ENCODE assay signal across 9 cellular contexts in genomic region chr20:18788021-18788420, GRCh38. TPM values are rescaled to one million over a fixed set of nuclear protein-coding genes. Genes with fewer than 3 reads are reported as not detected.
"Had no signal": no experiment of that assay in that cellular context is flagged by ENCODE, and none has a peak within 500 bp of the region (broad histone marks: within the 10 kb centered on the region; RNA-seq: fewer than 3 reads in every experiment).

No MANE protein-coding gene starts in this region.

- H3K4me3 ChIP-seq: GM12878 had no signal

- ATAC-seq: GM12878 had no signal

- FAIRE-seq: G401.6, GM12878, GM12891, GM12892, GM18507, GM19239 had no signal

- DNase-seq: GDM1, GF-D8 had no signal

RNA-seq across cellular contexts. Expression of gene SCP2D1, which starts 25.6 kb away (rescaled TPM):
- total RNA-seq: G401, GM12878 had no signal
